Comparison of ENCODE assay signal across 1 cellular context in the genomic region with DNA sequence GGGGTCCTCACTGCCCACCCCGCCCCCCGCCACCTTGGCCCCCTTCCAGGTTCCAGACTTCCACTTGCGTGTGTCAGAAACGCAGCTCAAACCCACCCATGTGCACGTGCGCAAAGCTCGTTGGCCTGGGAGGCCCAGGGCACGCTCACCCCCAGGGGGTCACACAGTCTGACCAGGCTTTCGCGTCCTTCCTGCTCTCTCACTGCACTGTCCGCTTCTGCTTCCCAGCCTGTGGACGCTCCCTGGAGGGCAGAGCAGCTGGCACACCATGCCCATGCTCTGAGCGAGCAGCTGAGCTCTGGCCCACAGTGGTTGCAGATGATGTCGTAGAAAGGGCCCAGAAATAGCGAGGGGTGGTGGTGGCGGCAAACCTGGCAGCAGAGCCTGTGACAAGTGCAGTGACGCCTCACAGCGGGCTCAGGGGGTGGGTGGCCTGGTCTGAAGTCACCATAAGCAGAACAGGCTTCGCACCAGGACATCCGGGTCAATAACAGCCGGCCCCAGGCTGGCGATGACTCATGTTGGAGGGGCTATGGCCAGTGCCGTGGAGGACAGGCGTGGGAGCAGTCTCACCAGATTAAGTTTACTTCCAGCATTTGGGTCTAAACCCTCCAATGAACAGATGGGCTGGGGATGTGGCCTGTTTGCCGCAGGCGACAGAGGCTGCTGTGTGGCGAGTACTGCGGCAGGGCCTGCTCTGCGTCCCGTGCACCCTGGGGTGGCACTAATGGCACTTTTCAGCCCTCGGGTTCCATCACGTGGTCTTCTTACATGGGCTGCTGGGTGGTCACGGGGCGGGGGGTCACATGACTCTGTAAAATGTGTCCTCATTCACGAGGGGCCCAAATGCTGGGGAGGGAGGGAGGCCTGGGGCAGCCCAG.
TF ChIP-seq lines count a peak whose summit lies in the region.

No MANE protein-coding gene starts in this region.

TF ChIP-seq in K562, 482 proteins besides CTCF, POLR2A, EP300 and RAD21 (continued from another document and continues in another):
- TF ChIP-seq, protein P1, sequence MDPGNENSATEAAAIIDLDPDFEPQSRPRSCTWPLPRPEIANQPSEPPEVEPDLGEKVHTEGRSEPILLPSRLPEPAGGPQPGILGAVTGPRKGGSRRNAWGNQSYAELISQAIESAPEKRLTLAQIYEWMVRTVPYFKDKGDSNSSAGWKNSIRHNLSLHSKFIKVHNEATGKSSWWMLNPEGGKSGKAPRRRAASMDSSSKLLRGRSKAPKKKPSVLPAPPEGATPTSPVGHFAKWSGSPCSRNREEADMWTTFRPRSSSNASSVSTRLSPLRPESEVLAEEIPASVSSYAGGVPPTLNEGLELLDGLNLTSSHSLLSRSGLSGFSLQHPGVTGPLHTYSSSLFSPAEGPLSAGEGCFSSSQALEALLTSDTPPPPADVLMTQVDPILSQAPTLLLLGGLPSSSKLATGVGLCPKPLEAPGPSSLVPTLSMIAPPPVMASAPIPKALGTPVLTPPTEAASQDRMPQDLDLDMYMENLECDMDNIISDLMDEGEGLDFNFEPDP (CRISPR knock-in tag; IDR thresholded peaks at IDR 0.05): no peak
- TF ChIP-seq SP1 (CRISPR knock-in tag; IDR thresholded peaks at IDR 0.05) (peak; percentile 41; the same call in 1 of the 2 replicates), TEAD2 (tag; IDR thresholded peaks at IDR 0.05) (no peak), HNRNPH1 (optimal IDR thresholded peaks at IDR 0.05; ENCODE audit: low read depth, low read length) (no peak), SMARCA5 (IDR thresholded peaks at IDR 0.05) (no peak), DNMT1 (IDR thresholded peaks at IDR 0.05) (no peak), TOE1 (IDR thresholded peaks at IDR 0.05; ENCODE audit: borderline replicate concordance) (peak; percentile 81; the same call in 1 of the 2 replicates), TOE1 (CRISPR knock-in tag; IDR thresholded peaks at IDR 0.05; ENCODE audit: borderline replicate concordance, low read depth) (no peak), ZEB2 (IDR thresholded peaks at IDR 0.05) (no peak), ZNF785 (CRISPR knock-in tag; IDR thresholded peaks at IDR 0.05) (no peak), HOXB6 (CRISPR knock-in tag; IDR thresholded peaks at IDR 0.05; ENCODE audit: borderline replicate concordance) (no peak), ASH1L (IDR thresholded peaks at IDR 0.05; ENCODE audit: borderline replicate concordance, low read depth, partially characterized antibody) (no peak), ZNF133 (CRISPR knock-in tag; IDR thresholded peaks at IDR 0.05) (no peak), HEY1 (CRISPR knock-in tag; IDR thresholded peaks at IDR 0.05; ENCODE audit: borderline replicate concordance) (no peak), TCF7L2 (IDR thresholded peaks at IDR 0.05; ENCODE audit: low read depth, low read length) (no peak), FOXJ2 (tag; IDR thresholded peaks at IDR 0.05) (no peak), STAG1 (CRISPR knock-in tag; IDR thresholded peaks at IDR 0.05; ENCODE audit: borderline replicate concordance) (no peak; the same call in 1 of the 2 replicates), KLF16 (IDR thresholded peaks at IDR 0.05) (no peak), RFX7 (CRISPR knock-in tag; IDR thresholded peaks at IDR 0.05) (no peak), ZKSCAN8 (CRISPR knock-in tag; IDR thresholded peaks at IDR 0.05) (no peak)
- TF ChIP-seq, protein P2, sequence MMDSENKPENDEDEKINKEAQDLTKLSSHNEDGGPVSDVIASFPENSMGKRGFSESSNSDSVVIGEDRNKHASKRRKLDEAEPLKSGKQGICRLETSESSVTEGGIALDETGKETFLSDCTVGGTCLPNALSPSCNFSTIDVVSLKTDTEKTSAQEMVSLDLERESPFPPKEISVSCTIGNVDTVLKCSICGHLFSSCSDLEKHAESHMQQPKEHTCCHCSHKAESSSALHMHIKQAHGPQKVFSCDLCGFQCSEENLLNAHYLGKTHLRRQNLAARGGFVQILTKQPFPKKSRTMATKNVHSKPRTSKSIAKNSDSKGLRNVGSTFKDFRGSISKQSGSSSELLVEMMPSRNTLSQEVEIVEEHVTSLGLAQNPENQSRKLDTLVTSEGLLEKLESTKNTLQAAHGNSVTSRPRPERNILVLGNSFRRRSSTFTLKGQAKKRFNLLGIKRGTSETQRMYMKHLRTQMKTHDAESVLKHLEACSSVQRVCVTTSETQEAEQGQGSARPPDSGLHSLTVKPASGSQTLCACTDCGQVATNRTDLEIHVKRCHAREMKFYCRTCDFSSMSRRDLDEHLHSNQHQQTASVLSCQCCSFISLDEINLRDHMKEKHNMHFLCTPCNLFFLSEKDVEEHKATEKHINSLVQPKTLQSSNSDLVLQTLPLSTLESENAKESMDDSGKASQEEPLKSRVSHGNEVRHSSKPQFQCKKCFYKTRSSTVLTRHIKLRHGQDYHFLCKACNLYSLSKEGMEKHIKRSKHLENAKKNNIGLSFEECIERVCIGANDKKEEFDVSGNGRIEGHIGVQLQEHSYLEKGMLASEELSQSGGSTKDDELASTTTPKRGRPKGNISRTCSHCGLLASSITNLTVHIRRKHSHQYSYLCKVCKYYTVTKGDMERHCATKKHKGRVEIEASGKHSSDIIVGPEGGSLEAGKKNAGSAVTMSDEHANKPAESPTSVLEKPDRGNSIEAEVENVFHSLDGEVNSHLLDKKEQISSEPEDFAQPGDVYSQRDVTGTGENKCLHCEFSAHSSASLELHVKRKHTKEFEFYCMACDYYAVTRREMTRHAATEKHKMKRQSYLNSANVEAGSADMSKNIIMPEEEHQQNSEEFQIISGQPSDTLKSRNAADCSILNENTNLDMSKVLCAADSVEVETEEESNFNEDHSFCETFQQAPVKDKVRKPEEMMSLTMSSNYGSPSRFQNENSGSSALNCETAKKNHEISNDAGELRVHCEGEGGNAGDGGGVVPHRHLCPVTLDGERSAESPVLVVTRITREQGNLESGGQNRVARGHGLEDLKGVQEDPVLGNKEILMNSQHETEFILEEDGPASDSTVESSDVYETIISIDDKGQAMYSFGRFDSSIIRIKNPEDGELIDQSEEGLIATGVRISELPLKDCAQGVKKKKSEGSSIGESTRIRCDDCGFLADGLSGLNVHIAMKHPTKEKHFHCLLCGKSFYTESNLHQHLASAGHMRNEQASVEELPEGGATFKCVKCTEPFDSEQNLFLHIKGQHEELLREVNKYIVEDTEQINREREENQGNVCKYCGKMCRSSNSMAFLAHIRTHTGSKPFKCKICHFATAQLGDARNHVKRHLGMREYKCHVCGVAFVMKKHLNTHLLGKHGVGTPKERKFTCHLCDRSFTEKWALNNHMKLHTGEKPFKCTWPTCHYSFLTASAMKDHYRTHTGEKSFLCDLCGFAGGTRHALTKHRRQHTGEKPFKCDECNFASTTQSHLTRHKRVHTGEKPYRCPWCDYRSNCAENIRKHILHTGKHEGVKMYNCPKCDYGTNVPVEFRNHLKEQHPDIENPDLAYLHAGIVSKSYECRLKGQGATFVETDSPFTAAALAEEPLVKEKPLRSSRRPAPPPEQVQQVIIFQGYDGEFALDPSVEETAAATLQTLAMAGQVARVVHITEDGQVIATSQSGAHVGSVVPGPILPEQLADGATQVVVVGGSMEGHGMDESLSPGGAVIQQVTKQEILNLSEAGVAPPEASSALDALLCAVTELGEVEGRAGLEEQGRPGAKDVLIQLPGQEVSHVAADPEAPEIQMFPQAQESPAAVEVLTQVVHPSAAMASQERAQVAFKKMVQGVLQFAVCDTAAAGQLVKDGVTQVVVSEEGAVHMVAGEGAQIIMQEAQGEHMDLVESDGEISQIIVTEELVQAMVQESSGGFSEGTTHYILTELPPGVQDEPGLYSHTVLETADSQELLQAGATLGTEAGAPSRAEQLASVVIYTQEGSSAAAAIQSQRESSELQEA (IDR thresholded peaks at IDR 0.05; ENCODE audit: low read depth): no peak
- TF ChIP-seq, protein P3, sequence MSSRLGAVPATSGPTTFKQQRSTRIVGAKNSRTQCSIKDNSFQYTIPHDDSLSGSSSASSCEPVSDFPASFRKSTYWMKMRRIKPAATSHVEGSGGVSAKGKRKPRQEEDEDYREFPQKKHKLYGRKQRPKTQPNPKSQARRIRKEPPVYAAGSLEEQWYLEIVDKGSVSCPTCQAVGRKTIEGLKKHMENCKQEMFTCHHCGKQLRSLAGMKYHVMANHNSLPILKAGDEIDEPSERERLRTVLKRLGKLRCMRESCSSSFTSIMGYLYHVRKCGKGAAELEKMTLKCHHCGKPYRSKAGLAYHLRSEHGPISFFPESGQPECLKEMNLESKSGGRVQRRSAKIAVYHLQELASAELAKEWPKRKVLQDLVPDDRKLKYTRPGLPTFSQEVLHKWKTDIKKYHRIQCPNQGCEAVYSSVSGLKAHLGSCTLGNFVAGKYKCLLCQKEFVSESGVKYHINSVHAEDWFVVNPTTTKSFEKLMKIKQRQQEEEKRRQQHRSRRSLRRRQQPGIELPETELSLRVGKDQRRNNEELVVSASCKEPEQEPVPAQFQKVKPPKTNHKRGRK (tag; IDR thresholded peaks at IDR 0.05): no peak
- TF ChIP-seq, protein P4, sequence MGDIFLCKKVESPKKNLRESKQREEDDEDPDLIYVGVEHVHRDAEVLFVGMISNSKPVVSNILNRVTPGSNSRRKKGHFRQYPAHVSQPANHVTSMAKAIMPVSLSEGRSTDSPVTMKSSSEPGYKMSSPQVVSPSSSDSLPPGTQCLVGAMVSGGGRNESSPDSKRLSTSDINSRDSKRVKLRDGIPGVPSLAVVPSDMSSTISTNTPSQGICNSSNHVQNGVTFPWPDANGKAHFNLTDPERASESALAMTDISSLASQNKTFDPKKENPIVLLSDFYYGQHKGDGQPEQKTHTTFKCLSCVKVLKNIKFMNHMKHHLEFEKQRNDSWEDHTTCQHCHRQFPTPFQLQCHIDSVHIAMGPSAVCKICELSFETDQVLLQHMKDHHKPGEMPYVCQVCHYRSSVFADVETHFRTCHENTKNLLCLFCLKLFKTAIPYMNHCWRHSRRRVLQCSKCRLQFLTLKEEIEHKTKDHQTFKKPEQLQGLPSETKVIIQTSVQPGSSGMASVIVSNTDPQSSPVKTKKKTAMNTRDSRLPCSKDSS (IDR thresholded peaks at IDR 0.05; ENCODE audit: low read depth, partially characterized antibody): no peak
- TF ChIP-seq, protein P5, sequence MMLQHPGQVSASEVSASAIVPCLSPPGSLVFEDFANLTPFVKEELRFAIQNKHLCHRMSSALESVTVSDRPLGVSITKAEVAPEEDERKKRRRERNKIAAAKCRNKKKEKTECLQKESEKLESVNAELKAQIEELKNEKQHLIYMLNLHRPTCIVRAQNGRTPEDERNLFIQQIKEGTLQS (IDR thresholded peaks at IDR 0.05): peak; percentile 94
- TF ChIP-seq, protein P5 (CRISPR knock-in tag; conservative IDR thresholded peaks at IDR 0.05): no peak
- TF ChIP-seq, protein P6, sequence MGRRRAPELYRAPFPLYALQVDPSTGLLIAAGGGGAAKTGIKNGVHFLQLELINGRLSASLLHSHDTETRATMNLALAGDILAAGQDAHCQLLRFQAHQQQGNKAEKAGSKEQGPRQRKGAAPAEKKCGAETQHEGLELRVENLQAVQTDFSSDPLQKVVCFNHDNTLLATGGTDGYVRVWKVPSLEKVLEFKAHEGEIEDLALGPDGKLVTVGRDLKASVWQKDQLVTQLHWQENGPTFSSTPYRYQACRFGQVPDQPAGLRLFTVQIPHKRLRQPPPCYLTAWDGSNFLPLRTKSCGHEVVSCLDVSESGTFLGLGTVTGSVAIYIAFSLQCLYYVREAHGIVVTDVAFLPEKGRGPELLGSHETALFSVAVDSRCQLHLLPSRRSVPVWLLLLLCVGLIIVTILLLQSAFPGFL (CRISPR knock-in tag; IDR thresholded peaks at IDR 0.05): no peak
- TF ChIP-seq, protein P7, sequence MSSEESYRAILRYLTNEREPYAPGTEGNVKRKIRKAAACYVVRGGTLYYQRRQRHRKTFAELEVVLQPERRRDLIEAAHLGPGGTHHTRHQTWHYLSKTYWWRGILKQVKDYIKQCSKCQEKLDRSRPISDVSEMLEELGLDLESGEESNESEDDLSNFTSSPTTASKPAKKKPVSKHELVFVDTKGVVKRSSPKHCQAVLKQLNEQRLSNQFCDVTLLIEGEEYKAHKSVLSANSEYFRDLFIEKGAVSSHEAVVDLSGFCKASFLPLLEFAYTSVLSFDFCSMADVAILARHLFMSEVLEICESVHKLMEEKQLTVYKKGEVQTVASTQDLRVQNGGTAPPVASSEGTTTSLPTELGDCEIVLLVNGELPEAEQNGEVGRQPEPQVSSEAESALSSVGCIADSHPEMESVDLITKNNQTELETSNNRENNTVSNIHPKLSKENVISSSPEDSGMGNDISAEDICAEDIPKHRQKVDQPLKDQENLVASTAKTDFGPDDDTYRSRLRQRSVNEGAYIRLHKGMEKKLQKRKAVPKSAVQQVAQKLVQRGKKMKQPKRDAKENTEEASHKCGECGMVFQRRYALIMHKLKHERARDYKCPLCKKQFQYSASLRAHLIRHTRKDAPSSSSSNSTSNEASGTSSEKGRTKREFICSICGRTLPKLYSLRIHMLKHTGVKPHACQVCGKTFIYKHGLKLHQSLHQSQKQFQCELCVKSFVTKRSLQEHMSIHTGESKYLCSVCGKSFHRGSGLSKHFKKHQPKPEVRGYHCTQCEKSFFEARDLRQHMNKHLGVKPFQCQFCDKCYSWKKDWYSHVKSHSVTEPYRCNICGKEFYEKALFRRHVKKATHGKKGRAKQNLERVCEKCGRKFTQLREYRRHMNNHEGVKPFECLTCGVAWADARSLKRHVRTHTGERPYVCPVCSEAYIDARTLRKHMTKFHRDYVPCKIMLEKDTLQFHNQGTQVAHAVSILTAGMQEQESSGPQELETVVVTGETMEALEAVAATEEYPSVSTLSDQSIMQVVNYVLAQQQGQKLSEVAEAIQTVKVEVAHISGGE (CRISPR knock-in tag; IDR thresholded peaks at IDR 0.05): no peak
- TF ChIP-seq, protein P8, sequence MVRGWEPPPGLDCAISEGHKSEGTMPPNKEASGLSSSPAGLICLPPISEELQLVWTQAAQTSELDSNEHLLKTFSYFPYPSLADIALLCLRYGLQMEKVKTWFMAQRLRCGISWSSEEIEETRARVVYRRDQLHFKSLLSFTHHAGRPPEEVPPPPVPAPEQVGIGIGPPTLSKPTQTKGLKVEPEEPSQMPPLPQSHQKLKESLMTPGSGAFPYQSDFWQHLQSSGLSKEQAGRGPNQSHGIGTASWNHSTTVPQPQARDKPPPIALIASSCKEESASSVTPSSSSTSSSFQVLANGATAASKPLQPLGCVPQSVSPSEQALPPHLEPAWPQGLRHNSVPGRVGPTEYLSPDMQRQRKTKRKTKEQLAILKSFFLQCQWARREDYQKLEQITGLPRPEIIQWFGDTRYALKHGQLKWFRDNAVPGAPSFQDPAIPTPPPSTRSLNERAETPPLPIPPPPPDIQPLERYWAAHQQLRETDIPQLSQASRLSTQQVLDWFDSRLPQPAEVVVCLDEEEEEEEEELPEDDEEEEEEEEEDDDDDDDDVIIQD (CRISPR knock-in tag; IDR thresholded peaks at IDR 0.05): no peak
